18 cellular contexts compared by ENCODE assay signal in the genomic region with DNA sequence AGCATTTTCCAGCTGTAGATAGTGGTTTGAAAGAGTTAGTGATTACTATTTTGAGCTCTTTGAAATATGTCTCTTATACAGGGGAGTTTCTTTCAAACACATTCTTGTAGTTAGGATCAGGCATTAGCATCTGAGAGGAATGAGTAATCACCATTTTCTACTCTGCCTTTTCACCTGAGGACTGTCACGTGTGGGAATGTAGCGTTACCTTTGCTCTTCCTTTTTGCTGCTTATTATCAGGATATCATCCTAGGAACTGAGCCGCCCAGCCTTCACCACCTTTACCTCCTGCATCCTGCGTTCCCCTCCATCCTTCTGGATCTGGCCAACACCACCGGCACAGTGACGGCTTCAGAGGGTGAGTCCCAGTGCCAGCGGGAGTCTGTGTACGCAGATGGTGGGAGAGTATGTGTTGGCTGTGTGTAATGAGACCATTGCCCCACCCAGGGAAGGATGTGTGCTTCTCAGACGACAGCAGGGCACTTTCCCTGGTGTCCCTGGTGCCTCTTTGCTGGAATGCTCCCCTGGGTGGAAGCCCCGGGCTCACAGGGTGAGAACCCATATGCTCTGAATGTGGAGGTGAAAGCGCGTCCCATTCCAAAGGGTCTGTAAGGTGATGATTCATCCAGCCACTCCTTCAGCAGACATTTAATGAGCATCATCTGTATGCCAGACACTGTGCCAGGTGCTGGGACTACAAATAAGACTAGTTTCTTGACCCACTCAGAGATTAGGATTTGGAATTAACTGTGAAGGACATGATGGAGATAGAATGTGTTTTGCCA. TPM values are rescaled to one million over a fixed set of nuclear protein-coding genes. Genes with fewer than 3 reads are reported as not detected.
A peak's percentile ranks its signal among the peaks of the same experiment; 100 is the strongest.
DNase-seq lines count a peak whose midpoint lies in the region; ATAC-seq, FAIRE-seq and TF ChIP-seq lines count a peak whose summit lies in the region.
"Had no signal": no experiment of that assay in that cellular context is flagged by ENCODE, and none has a peak within 500 bp of the region (broad histone marks: within the 10 kb centered on the region; RNA-seq: fewer than 3 reads in every experiment).

No MANE protein-coding gene starts in this region.

- ATAC-seq in GM23338: no peak
- ATAC-seq in heart right ventricle: no peak
- ATAC-seq: CD8-positive, alpha-beta T cell had no signal

- H2AFZ ChIP-seq in GM23338 (no peak overlapping the region), astrocyte (ENCODE audit: low read depth, low read length) (no peak overlapping the region)

- H3K27ac Mint-ChIP-seq in GM23338 (peak overlapping the region; percentile 42; the same call in 1 of the 2 replicates), astrocyte (ENCODE audit: unreplicated experiment) (no peak overlapping the region), nephron (no peak overlapping the region)
- H3K27ac Mint-ChIP-seq: CD8-positive, alpha-beta T cell had no signal

- H3K9me2 ChIP-seq in GM23338 (ENCODE audit: insufficient read depth): no peaks in the 10 kb centered on the region

- H3K27ac ChIP-seq in GM23338 (ENCODE audit: low read depth): peak overlapping the region; percentile 59; the same call in 1 of the 2 replicates
- no peak overlapping the region for H3K27ac ChIP-seq in astrocyte (ENCODE audit: low read depth, low read length)
- H3K27ac ChIP-seq in temporal lobe (ENCODE audit: low read depth, low read length): peak overlapping the region; percentile 20
- no peak overlapping the region for H3K27ac ChIP-seq in heart right ventricle

- WGBS in heart right ventricle, 2 donors: 85 to 92% methylated on average over 12 of the region's 12 CpGs

- H3F3A ChIP-seq in GM23338 (replicated peaks; ENCODE audit: low read depth): no peaks in the 10 kb centered on the region

- FAIRE-seq in astrocyte (lab: Jason Lieb, UNC): peak; percentile 20
- FAIRE-seq: A204.1, D721Med, GM19239 had no signal

- peaks cover 65% of the 10 kb centered on the region for H3K36me3 Mint-ChIP-seq in GM23338 (ENCODE audit: low read depth)
- H3K36me3 Mint-ChIP-seq in astrocyte (ENCODE audit: low read depth, unreplicated experiment): peaks cover 14% of the 10 kb centered on the region
- H3K36me3 Mint-ChIP-seq in nephron (ENCODE audit: low read depth): peaks cover 57% of the 10 kb centered on the region

- H3K4me2 ChIP-seq in GM23338 (no peak overlapping the region), astrocyte (ENCODE audit: low read length) (no peak overlapping the region)

- no peaks in the 10 kb centered on the region; the same call in 1 of the 2 replicates for H4K20me1 ChIP-seq in GM23338 (replicated peaks; ENCODE audit: insufficient read depth)
- H4K20me1 ChIP-seq in astrocyte (ENCODE audit: insufficient read depth, low read length): no peaks in the 10 kb centered on the region

- H3K27me3 ChIP-seq in GM23338 (ENCODE audit: insufficient read depth) (no peaks in the 10 kb centered on the region), astrocyte (ENCODE audit: insufficient read depth, low read length) (no peaks in the 10 kb centered on the region), heart right ventricle (no peaks in the 10 kb centered on the region)

- H3K4me1 ChIP-seq in GM23338 (ENCODE audit: insufficient read depth): no peaks in the 10 kb centered on the region
- H3K4me1 ChIP-seq in astrocyte (ENCODE audit: insufficient read depth, low read length): no peaks in the 10 kb centered on the region
- no peaks in the 10 kb centered on the region for H3K4me1 ChIP-seq in heart right ventricle

- H3K36me3 ChIP-seq in GM23338 (ENCODE audit: insufficient read depth) (peaks cover 5% of the 10 kb centered on the region; the same call in 1 of the 2 replicates), astrocyte (ENCODE audit: insufficient read depth, low read length) (no peaks in the 10 kb centered on the region), heart right ventricle (peaks cover 0 to 57% (median under 1%) of the 10 kb centered on the region in 9 donors)

- intact Hi-C loops in heart right ventricle (cut with DNase I): no loop called here

- H3K9me3 Mint-ChIP-seq in GM23338: no peaks in the 10 kb centered on the region
- H3K9me3 Mint-ChIP-seq in astrocyte (ENCODE audit: unreplicated experiment): peaks cover 5% of the 10 kb centered on the region
- H3K9me3 Mint-ChIP-seq in nephron: peaks cover 5% of the 10 kb centered on the region
- H3K9me3 Mint-ChIP-seq: CD8-positive, alpha-beta T cell had no signal

- DNase-seq in GM23338 (ENCODE audit: low spot score): no peak
- DNase-seq in astrocyte (ENCODE audit: low read depth): no peak
- DNase-seq in HCEC 1CT: no peak
- no peak for DNase-seq in heart right ventricle
- DNase-seq in foreskin fibroblast: no peak
- DNase-seq: CD8-positive, alpha-beta T cell; COR-L47; DMS153; DMS79 treated with DMSO at 0.1 percent for 48 hours; GF-D8; H7 had no signal

- H3K9ac ChIP-seq in astrocyte (ENCODE audit: low read length): no peak overlapping the region

- peaks cover 13% of the 10 kb centered on the region for H3K4me1 Mint-ChIP-seq in GM23338
- peaks cover 11% of the 10 kb centered on the region for H3K4me1 Mint-ChIP-seq in astrocyte (ENCODE audit: low read depth, unreplicated experiment)
- H3K4me1 Mint-ChIP-seq in nephron: peaks cover 21% of the 10 kb centered on the region
- H3K4me1 Mint-ChIP-seq: CD14-positive monocyte had no signal

- H3K27me3 Mint-ChIP-seq in GM23338 (ENCODE audit: insufficient read depth, low read depth, poor library complexity) (peaks cover 6% of the 10 kb centered on the region), astrocyte (ENCODE audit: low read depth, unreplicated experiment) (no peaks in the 10 kb centered on the region), nephron (ENCODE audit: low read depth) (no peaks in the 10 kb centered on the region)

- TF ChIP-seq CTCF in GM23338 (conservative IDR thresholded peaks at IDR 0.05; ENCODE audit: low read depth in 2 of 2) (no peak), astrocyte (IDR thresholded peaks at IDR 0.05; ENCODE audit: insufficient read depth, low read depth, low read length) (no peak), nephron (IDR thresholded peaks at IDR 0.05; ENCODE audit: unreplicated experiment in 3 of 3) (no peak), heart right ventricle (IDR thresholded peaks at IDR 0.05) (no peak), foreskin fibroblast (IDR thresholded peaks at IDR 0.05; ENCODE audit: low read depth, low read length) (no peak)

- H3K4me3 ChIP-seq in GM23338 (no peak overlapping the region), astrocyte (ENCODE audit: insufficient read depth, low read depth, low read length) (no peak overlapping the region), heart right ventricle (no peak overlapping the region), foreskin fibroblast (ENCODE audit: low read depth in 1 of 2, low read length in 2 of 2) (no peak overlapping the region)

- H3K4me3 Mint-ChIP-seq in GM23338 (no peak overlapping the region), astrocyte (ENCODE audit: unreplicated experiment) (no peak overlapping the region), nephron (peak overlapping the region in 2 of 3 experiments; percentile 9 to 34)
- H3K4me3 Mint-ChIP-seq: CD14-positive monocyte; CD8-positive, alpha-beta T cell had no signal

- H3K9me3 ChIP-seq in astrocyte (ENCODE audit: insufficient read depth, low read depth, low read length) (no peaks in the 10 kb centered on the region), heart right ventricle (no peaks in the 10 kb centered on the region)

- H3K79me2 ChIP-seq in GM23338 (replicated peaks; ENCODE audit: insufficient read depth) (no peaks in the 10 kb centered on the region), astrocyte (ENCODE audit: insufficient read depth, low read length) (no peaks in the 10 kb centered on the region)

TF ChIP-seq in GM23338, 12 proteins besides CTCF, POLR2A, EP300 and RAD21:
- TF ChIP-seq CREB1 (CRISPR knock-in tag; IDR thresholded peaks at IDR 0.05; ENCODE audit: low read depth) (no peak), EZH2 (IDR thresholded peaks at IDR 0.05; ENCODE audit: low read depth, unreplicated experiment) (no peak), STAT1 (IDR thresholded peaks at IDR 0.05; ENCODE audit: unreplicated experiment) (no peak), JUNB (IDR thresholded peaks at IDR 0.05; ENCODE audit: unreplicated experiment) (no peak)

RNA-seq across cellular contexts. Expression of gene GSG1, which starts 27.5 kb away (rescaled TPM):
- 0.17 and 1.0 TPM in 2 replicates for total RNA-seq in GM23338 (2014; rRNA removed; shearing (Covaris generic))
- 0.63 and 1.5 TPM in 2 replicates for polyA plus RNA-seq in GM23338 (2016; fragmentation: Nextera tagmentation; extraction: Ambion mirVana)
- 0.23 TPM in 1 of 2 replicates, not detected in the other for total RNA-seq in astrocyte
- total RNA-seq in temporal lobe: not detected
- total RNA-seq in heart right ventricle: not detected
- polyA plus RNA-seq in heart right ventricle: not detected
- total RNA-seq: CD8-positive, alpha-beta T cell; HT1080 had no signal
- polyA plus RNA-seq: CD14-positive monocyte had no signal

RNA-seq across cellular contexts. Expression of gene FAM234B, which starts 31.8 kb away (rescaled TPM):
- total RNA-seq in GM23338 (2014; rRNA removed; shearing (Covaris generic)): 20.1 and 21.1 TPM in 2 replicates
- polyA plus RNA-seq in GM23338 (2016; fragmentation: Nextera tagmentation; extraction: Ambion mirVana): 9.5 TPM in 2 replicates
- total RNA-seq in astrocyte: 6.2 and 6.3 TPM in 2 replicates
- total RNA-seq in temporal lobe: 51.9 TPM
- total RNA-seq in heart right ventricle: 1 to 10 TPM; 1.4 to 3.6 (median 2.5) TPM
- polyA plus RNA-seq in heart right ventricle: 1 to 10 TPM in 1 of 2 donors, under 1 TPM in 1; 0.59 to 1.1 TPM

Comparison
In these comparisons a context has a peak if more than half of its experiments do, and no peak if none do; other contexts are left out.
1. H3K27ac ChIP-seq: peak in GM23338 (single experiment) and temporal lobe (single experiment); none in astrocyte (single experiment) and heart right ventricle (0 of 10).
2. H3K4me3 Mint-ChIP-seq: peak in nephron (2 of 3); none in GM23338 (single experiment) and astrocyte (single experiment).